In the genomic region with DNA sequence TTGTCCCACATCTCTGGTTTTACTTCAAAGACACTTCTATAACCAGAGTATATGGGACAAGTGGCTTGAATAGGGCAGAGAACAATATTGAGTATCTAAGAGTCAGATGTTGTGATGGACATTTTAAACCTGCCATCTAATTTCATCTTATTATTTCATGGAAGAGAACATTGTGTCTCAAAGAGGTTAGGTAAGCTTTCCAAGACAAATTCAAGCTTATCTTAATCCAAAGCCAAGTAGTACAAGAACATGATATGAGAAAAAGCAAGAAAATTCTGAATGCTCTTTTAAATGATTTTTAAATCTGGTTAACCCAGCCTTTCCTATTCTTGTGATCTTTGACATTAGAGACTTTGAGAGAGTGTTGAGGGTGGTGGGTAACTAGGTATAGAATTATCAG, we compare ENCODE assay signal across 33 cellular contexts.
"Had no signal": no experiment of that assay in that cellular context is flagged by ENCODE, and none has a peak within 500 bp of the region (broad histone marks: within the 10 kb centered on the region; RNA-seq: fewer than 3 reads in every experiment).

No MANE protein-coding gene starts in this region.

- DNase-seq: activated effector memory CD4-positive, alpha-beta T cell treated with anti-CD3 and anti-CD28 coated beads, Interleukin-2, amount 50 U/mL, for 16 hours; activated effector memory CD4-positive, alpha-beta T cell treated with Interleukin-2 at 50 U/mL for 16 hours; activated gamma-delta T cell; activated gamma-delta T cell treated with Interleukin-2 at 50 U/mL for 16 hours; activated naive CD4-positive, alpha-beta T cell; activated naive CD4-positive, alpha-beta T cell treated with anti-CD3 and anti-CD28 coated beads for 36 hours; activated naive CD4-positive, alpha-beta T cell treated with anti-CD3 and anti-CD28 coated beads, Interleukin-2, amount 10 ng/mL, durations not matched to agents 7 days and 5 days; activated naive CD4-positive, alpha-beta T cell treated with anti-CD3 and anti-CD28 coated beads, Interleukin-2, amount 50 U/mL, for 16 hours; activated naive CD4-positive, alpha-beta T cell treated with Interleukin-2 at 50 U/mL for 16 hours; activated naive CD8-positive, alpha-beta T cell treated with anti-CD3 and anti-CD28 coated beads for 36 hours; activated naive CD8-positive, alpha-beta T cell treated with anti-CD3 and anti-CD28 coated beads, Interleukin-2, amount 10 ng/mL, durations not matched to agents 7 days and 5 days; activated naive CD8-positive, alpha-beta T cell treated with anti-CD3 and anti-CD28 coated beads, Interleukin-2, amount 50 U/mL, for 24 hours; activated T-cell treated with anti-CD3 and anti-CD28 coated beads, Interleukin-2, amount 50 U/mL, for 1 hour; activated T-cell treated with anti-CD3 and anti-CD28 coated beads, Interleukin-2, amount 50 U/mL, for 24 hours; activated T-cell treated with anti-CD3 and anti-CD28 coated beads, Interleukin-2, amount 50 U/mL, for 4 hours; activated T-cell treated with anti-CD3 and anti-CD28 coated beads, Interleukin-2, amount 50 U/mL, for 48 hours; activated T-cell treated with anti-CD3 and anti-CD28 coated beads, Interleukin-2, amount 50 U/mL, for 72 hours; adrenal gland; amniotic stem cell; amygdala; anterior cingulate cortex; aorta; brain microvascular endothelial cell; caudate nucleus; central memory CD4-positive, alpha-beta T cell; cerebellar nuclear complex had no signal

- H3K27me3 ChIP-seq: adrenal gland, ascending aorta, brain microvascular endothelial cell, breast epithelium, cardiac muscle cell had no signal

- H3K4me3 ChIP-seq: adrenal gland, ascending aorta, breast epithelium, cardiac muscle cell had no signal

- H3K4me1 ChIP-seq: adrenal gland, ascending aorta, breast epithelium had no signal

- ATAC-seq: activated naive CD4-positive, alpha-beta T cell treated with anti-CD3 and anti-CD28 coated beads, Interleukin-2, amount 50 U/mL, for 72 hours; activated naive CD8-positive, alpha-beta T cell treated with anti-CD3 and anti-CD28 coated beads, Interleukin-2, amount 50 U/mL, for 24 hours; activated T-cell treated with anti-CD3 and anti-CD28 coated beads, Interleukin-2, amount 50 U/mL, for 4 hours; activated T-cell treated with anti-CD3 and anti-CD28 coated beads, Interleukin-2, amount 50 U/mL, for 72 hours; activated T-helper 17 cell treated with anti-CD3 and anti-CD28 coated beads, Interleukin-2, amount 50 U/mL, for 72 hours had no signal

- H3K27ac ChIP-seq: adrenal gland, ascending aorta, brain microvascular endothelial cell, breast epithelium, cardiac muscle cell had no signal

- H3K36me3 ChIP-seq: adrenal gland, ascending aorta, brain microvascular endothelial cell, breast epithelium, cardiac muscle cell had no signal

- H3K9me3 ChIP-seq: adrenal gland, ascending aorta, breast epithelium had no signal

- FAIRE-seq: astrocyte, bronchial epithelial cell had no signal
